1 cellular context compared by ENCODE assay signal in genomic region chr1:54463259-54464030, GRCh38.
TF ChIP-seq lines count a peak whose summit lies in the region.

No MANE protein-coding gene starts in this region.

TF ChIP-seq in K562, 482 proteins besides CTCF, POLR2A, EP300 and RAD21 (continued from another document and continues in another):
- TF ChIP-seq ARHGAP35 (IDR thresholded peaks at IDR 0.05; ENCODE audit: partially characterized antibody) (no peak), KDM5B (IDR thresholded peaks at IDR 0.05; ENCODE audit: insufficient replicate concordance, low read depth, low read length) (no peak), BRD9 (IDR thresholded peaks at IDR 0.05; ENCODE audit: low read depth, partially characterized antibody) (peak; percentile 74), CC2D1A (IDR thresholded peaks at IDR 0.05) (peak; percentile 95), ELF2 (CRISPR knock-in tag; IDR thresholded peaks at IDR 0.05) (0 out of 2 replicates have a peak, but pooled peaks have one; percentile 60), NONO (IDR thresholded peaks at IDR 0.05; ENCODE audit: low read depth in 2 of 2, low read length in 1 of 2) (no peak), ZFP36 (IDR thresholded peaks at IDR 0.05; ENCODE audit: low read depth, low read length, partially characterized antibody) (peak; percentile 91), KAT8 (IDR thresholded peaks at IDR 0.05; ENCODE audit: low read depth) (no peak), KLF1 (tag; IDR thresholded peaks at IDR 0.05) (no peak), TEAD1 (CRISPR knock-in tag; IDR thresholded peaks at IDR 0.05) (0 out of 4 replicates have a peak, but pooled peaks of 1 of the 2 experiments have one; percentile 39), ATF7 (IDR thresholded peaks at IDR 0.05) (0 out of 2 replicates have a peak, but pooled peaks have one; percentile 15), MYC (IDR thresholded peaks at IDR 0.05; ENCODE audit: low read depth, low read length) (no peak), MYC (CRISPR knock-in tag; IDR thresholded peaks at IDR 0.05; ENCODE audit: borderline replicate concordance, low read depth) (no peak), RHOXF2B (CRISPR knock-in tag; conservative IDR thresholded peaks at IDR 0.05) (no peak), ETV6 (IDR thresholded peaks at IDR 0.05; ENCODE audit: borderline replicate concordance in 1 of 2, low read depth in 2 of 2, low read length in 1 of 2) (no peak), ETV6 (CRISPR knock-in tag; IDR thresholded peaks at IDR 0.05; ENCODE audit: borderline replicate concordance) (no peak), BCOR (IDR thresholded peaks at IDR 0.05) (peak; percentile 97), ZNF398 (CRISPR knock-in tag; IDR thresholded peaks at IDR 0.05) (no peak), TEAD4 (IDR thresholded peaks at IDR 0.05; ENCODE audit: low read length) (no peak), TEAD4 (CRISPR knock-in tag; IDR thresholded peaks at IDR 0.05; ENCODE audit: borderline replicate concordance) (no peak), MITF (IDR thresholded peaks at IDR 0.05) (peak; percentile 12; the same call in 1 of the 2 replicates), ZNF740 (CRISPR knock-in tag; IDR thresholded peaks at IDR 0.05) (no peak), ZNF740 (tag; IDR thresholded peaks at IDR 0.05) (peak in 1 of 2 experiments; percentile 55; a peak in 2 of 4 replicates), TAL1 (IDR thresholded peaks at IDR 0.05) (no peak), MAZ (CRISPR knock-in tag; conservative IDR thresholded peaks at IDR 0.05 in 1 of 2, IDR thresholded peaks at IDR 0.05 in 1 of 2) (peak; percentile 54 to 69; a peak in 2 of 4 replicates), NFIX (CRISPR knock-in tag; IDR thresholded peaks at IDR 0.05; ENCODE audit: low read depth) (peak; percentile 88), ZNF197 (CRISPR knock-in tag; IDR thresholded peaks at IDR 0.05; ENCODE audit: low read depth) (no peak), AFF1 (IDR thresholded peaks at IDR 0.05; ENCODE audit: low read depth in 1 of 2, partially characterized antibody in 2 of 2) (peak in 1 of 2 experiments; percentile 40), ZNF436 (CRISPR knock-in tag; IDR thresholded peaks at IDR 0.05) (no peak), MEF2A (IDR thresholded peaks at IDR 0.05; ENCODE audit: control insufficient read depth, low read depth, low read length) (no peak), TFE3 (CRISPR knock-in tag; IDR thresholded peaks at IDR 0.05) (peak; percentile 95), ZNF561 (CRISPR knock-in tag; conservative IDR thresholded peaks at IDR 0.05) (no peak), PHF20 (IDR thresholded peaks at IDR 0.05; ENCODE audit: partially characterized antibody) (peak; percentile 55), ZBED1 (IDR thresholded peaks at IDR 0.05) (no peak), MTA2 (IDR thresholded peaks at IDR 0.05; ENCODE audit: low read depth) (no peak), NFE2 (IDR thresholded peaks at IDR 0.05; ENCODE audit: low read depth) (no peak), RBM22 (IDR thresholded peaks at IDR 0.05; ENCODE audit: low read depth, low read length, poor library complexity, severe bottlenecking) (no peak), ADNP (tag; IDR thresholded peaks at IDR 0.05) (peak; percentile 83), GTF3C2 (IDR thresholded peaks at IDR 0.05; ENCODE audit: borderline replicate concordance, extremely low read depth, insufficient read length) (no peak), THAP7 (CRISPR knock-in tag; IDR thresholded peaks at IDR 0.05) (no peak), ZBTB17 (CRISPR knock-in tag; IDR thresholded peaks at IDR 0.05) (no peak), PYGO2 (tag; IDR thresholded peaks at IDR 0.05) (no peak), SMAD4 (CRISPR knock-in tag; conservative IDR thresholded peaks at IDR 0.05) (peak; percentile 46; the same call in 1 of the 2 replicates), CBFA2T2 (conservative IDR thresholded peaks at IDR 0.05) (peak; percentile 22)
- TF ChIP-seq, protein P1, sequence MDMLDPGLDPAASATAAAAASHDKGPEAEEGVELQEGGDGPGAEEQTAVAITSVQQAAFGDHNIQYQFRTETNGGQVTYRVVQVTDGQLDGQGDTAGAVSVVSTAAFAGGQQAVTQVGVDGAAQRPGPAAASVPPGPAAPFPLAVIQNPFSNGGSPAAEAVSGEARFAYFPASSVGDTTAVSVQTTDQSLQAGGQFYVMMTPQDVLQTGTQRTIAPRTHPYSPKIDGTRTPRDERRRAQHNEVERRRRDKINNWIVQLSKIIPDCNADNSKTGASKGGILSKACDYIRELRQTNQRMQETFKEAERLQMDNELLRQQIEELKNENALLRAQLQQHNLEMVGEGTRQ (CRISPR knock-in tag; IDR thresholded peaks at IDR 0.05), result peak; percentile 74
- TF ChIP-seq, protein P2, sequence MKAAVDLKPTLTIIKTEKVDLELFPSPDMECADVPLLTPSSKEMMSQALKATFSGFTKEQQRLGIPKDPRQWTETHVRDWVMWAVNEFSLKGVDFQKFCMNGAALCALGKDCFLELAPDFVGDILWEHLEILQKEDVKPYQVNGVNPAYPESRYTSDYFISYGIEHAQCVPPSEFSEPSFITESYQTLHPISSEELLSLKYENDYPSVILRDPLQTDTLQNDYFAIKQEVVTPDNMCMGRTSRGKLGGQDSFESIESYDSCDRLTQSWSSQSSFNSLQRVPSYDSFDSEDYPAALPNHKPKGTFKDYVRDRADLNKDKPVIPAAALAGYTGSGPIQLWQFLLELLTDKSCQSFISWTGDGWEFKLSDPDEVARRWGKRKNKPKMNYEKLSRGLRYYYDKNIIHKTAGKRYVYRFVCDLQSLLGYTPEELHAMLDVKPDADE (conservative IDR thresholded peaks at IDR 0.05; ENCODE audit: control insufficient read depth, low read depth, low read length), result no peak
- TF ChIP-seq, protein P3, sequence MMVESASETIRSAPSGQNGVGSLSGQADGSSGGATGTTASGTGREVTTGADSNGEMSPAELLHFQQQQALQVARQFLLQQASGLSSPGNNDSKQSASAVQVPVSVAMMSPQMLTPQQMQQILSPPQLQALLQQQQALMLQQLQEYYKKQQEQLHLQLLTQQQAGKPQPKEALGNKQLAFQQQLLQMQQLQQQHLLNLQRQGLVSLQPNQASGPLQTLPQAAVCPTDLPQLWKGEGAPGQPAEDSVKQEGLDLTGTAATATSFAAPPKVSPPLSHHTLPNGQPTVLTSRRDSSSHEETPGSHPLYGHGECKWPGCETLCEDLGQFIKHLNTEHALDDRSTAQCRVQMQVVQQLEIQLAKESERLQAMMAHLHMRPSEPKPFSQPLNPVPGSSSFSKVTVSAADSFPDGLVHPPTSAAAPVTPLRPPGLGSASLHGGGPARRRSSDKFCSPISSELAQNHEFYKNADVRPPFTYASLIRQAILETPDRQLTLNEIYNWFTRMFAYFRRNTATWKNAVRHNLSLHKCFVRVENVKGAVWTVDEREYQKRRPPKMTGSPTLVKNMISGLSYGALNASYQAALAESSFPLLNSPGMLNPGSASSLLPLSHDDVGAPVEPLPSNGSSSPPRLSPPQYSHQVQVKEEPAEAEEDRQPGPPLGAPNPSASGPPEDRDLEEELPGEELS (CRISPR knock-in tag; IDR thresholded peaks at IDR 0.05; ENCODE audit: borderline replicate concordance), result no peak
